ENCODE assay signal across 8 cellular contexts in genomic region chr3:39178553-39178952, GRCh38. TPM values are rescaled to one million over a fixed set of nuclear protein-coding genes. Genes with fewer than 3 reads are reported as not detected.
DNase-seq lines count a peak whose midpoint lies in the region; TF ChIP-seq lines count a peak whose summit lies in the region.

No MANE protein-coding gene starts in this region.

- WGBS in ectodermal cell, 2 experiments, result 77% methylated on average over 4 of the region's 4 CpGs

- CTCF ChIA-PET in HEK293T (lab: Yijun Ruan, JAX), result interaction anchor here (1.2 to 2.0 kb wide), 3 partner anchors 12 to 109 kb away, joined by 3 to 9 read pairs (median 6); no protein-coding TSS in a partner anchor

- POLR2A ChIA-PET in HEK293T (lab: Yijun Ruan, JAX), result interaction anchor here (0.8 to 1.6 kb wide), 5 partner anchors 8 to 31 kb away, joined by 3 to 9 read pairs (median 4); no protein-coding TSS in a partner anchor

- no peak for DNase-seq in MM.1S
- DNase-seq in neural progenitor cell (ENCODE audit: low spot score), result no peak
- no peak for DNase-seq in activated effector memory CD4-positive, alpha-beta T cell treated with Interleukin-2 at 50 U/mL for 16 hours
- DNase-seq in HEK293T (ENCODE audit: extremely low spot score), result no peak
- no peak for DNase-seq in NCI-H345 treated with DMSO at 0.1 percent for 48 hours (lab: John Stamatoyannopoulos, UW; ENCODE audit: unreplicated experiment)
- no peak for DNase-seq in hepatic stellate cell (ENCODE audit: low spot score)

- H3K4me1 ChIP-seq in MM.1S (ENCODE audit: low read length) (peaks cover 12% of the 10 kb centered on the region), ectodermal cell (ENCODE audit: control insufficient read depth, insufficient read depth, low read length) (peaks cover 21% of the 10 kb centered on the region), neural progenitor cell (peaks cover 23% of the 10 kb centered on the region)

- H3K4me1 Mint-ChIP-seq in neural progenitor cell, result peaks cover 59% of the 10 kb centered on the region

- peak overlapping the region; percentile 66 for H3K4me2 ChIP-seq in MM.1S (ENCODE audit: low read depth, low read length)
- H3K4me2 ChIP-seq in neural progenitor cell, result peak overlapping the region; percentile 88

- H3K36me3 ChIP-seq in MM.1S (replicated peaks; ENCODE audit: insufficient read depth, low read length) (no peaks in the 10 kb centered on the region), ectodermal cell (ENCODE audit: control insufficient read depth, insufficient read depth, low read length) (no peaks in the 10 kb centered on the region), neural progenitor cell (no peaks in the 10 kb centered on the region)

- H3K79me2 ChIP-seq in MM.1S (ENCODE audit: low read length), result no peaks in the 10 kb centered on the region
- H3K79me2 ChIP-seq in neural progenitor cell (ENCODE audit: low read depth), result no peaks in the 10 kb centered on the region

- H3K27ac ChIP-seq in C4-2B (peak overlapping the region; percentile 79), MM.1S (ENCODE audit: low read length) (no peak overlapping the region), ectodermal cell (ENCODE audit: insufficient read depth, low read depth, low read length, poor library complexity, severe bottlenecking) (no peak overlapping the region), neural progenitor cell (no peak overlapping the region)

- H3K27ac Mint-ChIP-seq in neural progenitor cell, result peak overlapping the region; percentile 26

- no peaks in the 10 kb centered on the region for H3K9me3 ChIP-seq in MM.1S (replicated peaks; ENCODE audit: insufficient read depth, low read length)
- H3K9me3 ChIP-seq in ectodermal cell (ENCODE audit: control insufficient read depth, low read length), result no peaks in the 10 kb centered on the region
- H3K9me3 ChIP-seq in neural progenitor cell (ENCODE audit: low read depth), result no peaks in the 10 kb centered on the region

- TF ChIP-seq CTCF in C4-2B (conservative IDR thresholded peaks at IDR 0.05), result no peak
- TF ChIP-seq CTCF in MM.1S (IDR thresholded peaks at IDR 0.05; ENCODE audit: low read length), result no peak
- TF ChIP-seq CTCF in neural progenitor cell (IDR thresholded peaks at IDR 0.05), result no peak

- H3K9me3 Mint-ChIP-seq in neural progenitor cell, result peaks cover 2% of the 10 kb centered on the region

- peak overlapping the region; percentile 74 for H3K4me3 Mint-ChIP-seq in neural progenitor cell

- H3F3A ChIP-seq in MM.1S (ENCODE audit: insufficient read depth, low read length), result peaks cover 13% of the 10 kb centered on the region; the same call in 1 of the 2 replicates
- H3F3A ChIP-seq in neural progenitor cell (ENCODE audit: low read depth), result peaks cover 31% of the 10 kb centered on the region

- no peaks in the 10 kb centered on the region for H3K27me3 ChIP-seq in MM.1S (replicated peaks; ENCODE audit: insufficient read depth, low read length)
- peaks cover 16% of the 10 kb centered on the region for H3K27me3 ChIP-seq in ectodermal cell (ENCODE audit: control insufficient read depth, insufficient read depth, low read length, poor library complexity, severe bottlenecking)
- peaks cover 17% of the 10 kb centered on the region for H3K27me3 ChIP-seq in neural progenitor cell

- H3K27me3 Mint-ChIP-seq in neural progenitor cell (ENCODE audit: insufficient read depth, low read depth), result peaks cover 9% of the 10 kb centered on the region

- no peaks in the 10 kb centered on the region for H3K36me3 Mint-ChIP-seq in neural progenitor cell

- no peak overlapping the region; the same call in 1 of the 2 replicates for H3K9ac ChIP-seq in MM.1S (ENCODE audit: low read length)
- no peak overlapping the region for H3K9ac ChIP-seq in neural progenitor cell

- no peaks in the 10 kb centered on the region for H3K9me2 ChIP-seq in MM.1S (replicated peaks; ENCODE audit: insufficient read depth, low read length)

- H2AFZ ChIP-seq in MM.1S (ENCODE audit: low read length) (no peak overlapping the region), neural progenitor cell (replicated peaks) (no peak overlapping the region)

- no peaks in the 10 kb centered on the region for H4K20me1 ChIP-seq in MM.1S (ENCODE audit: insufficient read depth, low read length)
- H4K20me1 ChIP-seq in neural progenitor cell (ENCODE audit: low read depth), result no peaks in the 10 kb centered on the region

- H3K4me3 ChIP-seq in MM.1S (ENCODE audit: low read length) (peak overlapping the region; percentile 50), ectodermal cell (ENCODE audit: insufficient read depth, low read depth, low read length) (peak overlapping the region; percentile 45), neural progenitor cell (peak overlapping the region; percentile 54)

TF ChIP-seq in HEK293T, 16 proteins besides CTCF, POLR2A, EP300 and RAD21:
- no peak for TF ChIP-seq ELF4 (IDR thresholded peaks at IDR 0.05)
- TF ChIP-seq BHLHE40 (IDR thresholded peaks at IDR 0.05; ENCODE audit: borderline replicate concordance), result no peak
- TF ChIP-seq ARNT (IDR thresholded peaks at IDR 0.05), result no peak
- no peak for TF ChIP-seq CTBP1 (IDR thresholded peaks at IDR 0.05; ENCODE audit: borderline replicate concordance)
- no peak for TF ChIP-seq L3MBTL2 (conservative IDR thresholded peaks at IDR 0.05)
- TF ChIP-seq TARDBP (IDR thresholded peaks at IDR 0.05), result no peak
- no peak for TF ChIP-seq SP1 (IDR thresholded peaks at IDR 0.05)

RNA-seq across cellular contexts. Expression of gene XIRP1, which starts 13.8 kb away (rescaled TPM):
- not detected for polyA plus RNA-seq in ectodermal cell (2013, experiment 1 of 4)
- polyA plus RNA-seq in ectodermal cell (2013, experiment 2 of 4), result 0.04 TPM
- polyA plus RNA-seq in ectodermal cell (2013, experiment 3 of 4), result 0.05 TPM
- not detected for polyA plus RNA-seq in ectodermal cell (2013, experiment 4 of 4)
- total RNA-seq in neural progenitor cell (ENCODE audit: low replicate concordance), result not detected in 2 replicates

RNA-seq across cellular contexts. Expression of gene CSRNP1, which starts 25.2 kb away (rescaled TPM):
- 6.1 TPM for polyA plus RNA-seq in ectodermal cell (2013, experiment 1 of 4)
- 7.0 TPM for polyA plus RNA-seq in ectodermal cell (2013, experiment 2 of 4)
- polyA plus RNA-seq in ectodermal cell (2013, experiment 3 of 4), result 5.9 TPM
- 5.7 TPM for polyA plus RNA-seq in ectodermal cell (2013, experiment 4 of 4)
- total RNA-seq in neural progenitor cell (ENCODE audit: low replicate concordance), result 1.9 and 6.5 TPM in 2 replicates
